In genomic region chr2:25338401-25338800, GRCh38 we compare ENCODE assay signal across 18 cellular contexts. TPM values are rescaled to one million over a fixed set of nuclear protein-coding genes. Genes with fewer than 3 reads are reported as not detected.
DNase-seq lines count a peak whose midpoint lies in the region; ATAC-seq, FAIRE-seq and TF ChIP-seq lines count a peak whose summit lies in the region.
"Had no signal": no experiment of that assay in that cellular context is flagged by ENCODE, and none has a peak within 500 bp of the region (broad histone marks: within the 10 kb centered on the region; RNA-seq: fewer than 3 reads in every experiment).

No MANE protein-coding gene starts in this region.

- TSS peak; percentile 50 for BruUV-seq in HepG2 (replicated peaks; lab: Mats Ljungman, UMichigan)

- H3K9me3 ChIP-seq in HepG2 (ENCODE audit: low read length): no peaks in the 10 kb centered on the region
- no peaks in the 10 kb centered on the region for H3K9me3 ChIP-seq in right lobe of liver
- H3K9me3 ChIP-seq in naive thymus-derived CD4-positive, alpha-beta T cell (ENCODE audit: control insufficient read depth in 2 of 3, low read length in 3 of 3): no peaks in the 10 kb centered on the region
- H3K9me3 ChIP-seq: ascending aorta, left lung, neutrophil, stomach had no signal

- H4K20me1 ChIP-seq in HepG2 (ENCODE audit: insufficient read depth, low read length): no peaks in the 10 kb centered on the region; the same call in 1 of the 2 replicates

- TF ChIP-seq EP300 in HepG2 (IDR thresholded peaks at IDR 0.05; ENCODE audit: low read depth in 2 of 2, low read length in 2 of 2): no peak
- TF ChIP-seq EP300 in HepG2 (CRISPR knock-in tag; IDR thresholded peaks at IDR 0.05; ENCODE audit: borderline replicate concordance): no peak

- H3K27me3 ChIP-seq in HepG2 (ENCODE audit: control insufficient read depth in 1 of 2, insufficient read depth in 2 of 2, low read length in 2 of 2): peaks cover 0 to 20% of the 10 kb centered on the region in 2 experiments; a peak in 2 of 5 replicates
- H3K27me3 ChIP-seq in right lobe of liver: no peaks in the 10 kb centered on the region
- H3K27me3 ChIP-seq in naive thymus-derived CD4-positive, alpha-beta T cell (ENCODE audit: control insufficient read depth in 2 of 2, insufficient read depth in 2 of 2, low read length in 2 of 2): no peaks in the 10 kb centered on the region
- H3K27me3 ChIP-seq: ascending aorta, left lung, stomach had no signal

- no peaks in the 10 kb centered on the region for H3K36me3 ChIP-seq in HepG2 (replicated peaks in 1 of 2; ENCODE audit: control insufficient read depth in 1 of 2, insufficient read depth in 2 of 2, low read length in 2 of 2)
- no peaks in the 10 kb centered on the region for H3K36me3 ChIP-seq in right lobe of liver
- no peaks in the 10 kb centered on the region for H3K36me3 ChIP-seq in naive thymus-derived CD4-positive, alpha-beta T cell (ENCODE audit: control insufficient read depth in 2 of 3, insufficient read depth in 3 of 3, low read length in 3 of 3)
- H3K36me3 ChIP-seq: ascending aorta, left lung, neutrophil, stomach had no signal

- CTCF ChIA-PET in HepG2 (lab: Yijun Ruan, JAX; ENCODE audit: low intra/inter-chr PET ratio, low total read pairs): no interaction called here
- CTCF ChIA-PET in naive thymus-derived CD4-positive, alpha-beta T cell (lab: Charles Lee): interaction anchor here (0.7 to 3.1 kb wide), 3 partner anchors 9 to 29 kb away, joined by 3 to 18 read pairs (median 5); no protein-coding TSS in a partner anchor

- H3K27me3 Mint-ChIP-seq in activated naive CD8-positive, alpha-beta T cell treated with anti-CD3 and anti-CD28 coated beads for 36 hours: no peaks in the 10 kb centered on the region
- H3K27me3 Mint-ChIP-seq in naive thymus-derived CD4-positive, alpha-beta T cell: no peaks in the 10 kb centered on the region
- H3K27me3 Mint-ChIP-seq in type B pancreatic cell: no peaks in the 10 kb centered on the region

- no peak for FAIRE-seq in HepG2 (lab: Jason Lieb, UNC)

- in situ Hi-C loops in HepG2 (cut with HindIII; ENCODE audit: extremely low pct_ligation_motif_present, low pct_unique_long_range_greater_than_20kb): no loop called here

- no peak overlapping the region for H3K9ac ChIP-seq in HepG2 (ENCODE audit: insufficient read depth, low read depth, low read length)

- H3K27ac ChIP-seq in HepG2 (ENCODE audit: extremely low read length, insufficient read depth, low read length) (no peak overlapping the region), right lobe of liver (no peak overlapping the region)
- peak overlapping the region; percentile 69 for H3K27ac ChIP-seq in naive thymus-derived CD4-positive, alpha-beta T cell (ENCODE audit: low read depth, low read length)
- H3K27ac ChIP-seq: left lung, neutrophil had no signal

- H3K4me1 Mint-ChIP-seq in activated naive CD8-positive, alpha-beta T cell treated with anti-CD3 and anti-CD28 coated beads for 36 hours: peaks cover 64% of the 10 kb centered on the region
- H3K4me1 Mint-ChIP-seq in naive thymus-derived CD4-positive, alpha-beta T cell: peaks cover 48 to 67% (median 61%) of the 10 kb centered on the region in 7 donors
- H3K4me1 Mint-ChIP-seq in type B pancreatic cell (ENCODE audit: unreplicated experiment): peaks cover 35% of the 10 kb centered on the region

- peak overlapping the region; percentile 74 for H3K4me3 Mint-ChIP-seq in activated naive CD8-positive, alpha-beta T cell treated with anti-CD3 and anti-CD28 coated beads for 36 hours
- H3K4me3 Mint-ChIP-seq in naive thymus-derived CD4-positive, alpha-beta T cell: peak overlapping the region in 8 of 10 donors; percentile 58 to 89 (median 82)
- H3K4me3 Mint-ChIP-seq in type B pancreatic cell: peak overlapping the region; percentile 89

- TF ChIP-seq RAD21 in HepG2 (CRISPR knock-in tag; IDR thresholded peaks at IDR 0.05): no peak

- TF ChIP-seq POLR2A in HepG2 (IDR thresholded peaks at IDR 0.05; ENCODE audit: insufficient read depth in 1 of 2, low read depth in 2 of 2, low read length in 2 of 2): no peak
- no peak for TF ChIP-seq POLR2A in right lobe of liver (IDR thresholded peaks at IDR 0.05)

- POLR2A ChIA-PET in HepG2 (lab: Yijun Ruan, JAX): no interaction called here
- POLR2A ChIA-PET in naive thymus-derived CD4-positive, alpha-beta T cell (lab: Charles Lee): interaction anchor here (0.6 to 3.1 kb wide), 10 partner anchors 15 to 87 kb away, joined by 3 to 13 read pairs (median 8); no protein-coding TSS in a partner anchor

- intact Hi-C loops in HepG2 (cut with micrococcal nuclease; ENCODE audit: unreplicated experiment): no loop called here
- intact Hi-C loops in right lobe of liver (cut with DNase I): no loop called here
- intact Hi-C loops in naive thymus-derived CD4-positive, alpha-beta T cell (cut with micrococcal nuclease): loop anchor here in 1 of 2 donors (5.0 kb wide), 1 partner anchor 36 kb away; no protein-coding TSS in a partner anchor

- no peak for TF ChIP-seq CTCF in HepG2 (CRISPR knock-in tag; IDR thresholded peaks at IDR 0.05)
- TF ChIP-seq CTCF in right lobe of liver (IDR thresholded peaks at IDR 0.05): no peak
- TF ChIP-seq CTCF in type B pancreatic cell (conservative IDR thresholded peaks at IDR 0.05): no peak

- H3K4me3 ChIP-seq in HepG2 (replicated peaks in 1 of 3; ENCODE audit: insufficient read depth in 1 of 3, low read depth in 2 of 3, low read length in 3 of 3) (no peak overlapping the region), right lobe of liver (no peak overlapping the region)
- no peak overlapping the region for H3K4me3 ChIP-seq in naive thymus-derived CD4-positive, alpha-beta T cell (ENCODE audit: low read length)
- H3K4me3 ChIP-seq: ascending aorta, left lung, skin epidermis, stomach had no signal

- no peak overlapping the region for H3K4me2 ChIP-seq in HepG2 (ENCODE audit: low read depth, low read length)

- 53% methylated on average over 11 of the region's 13 CpGs for WGBS in HepG2 (ENCODE audit: low lambda C conversion rate)
- WGBS in right lobe of liver (ENCODE audit: insufficient coverage, low coverage, low lambda C conversion rate, missing lambda C conversion rate): 63% methylated on average over 5 of the region's 13 CpGs

- no peaks in the 10 kb centered on the region for H3K79me2 ChIP-seq in HepG2 (ENCODE audit: insufficient read depth, low read length)

- no peak overlapping the region for H2AFZ ChIP-seq in HepG2 (ENCODE audit: low read length)

- DNase-seq in HepG2 (ENCODE audit: low spot score): no peak
- no peak for DNase-seq in right lobe of liver
- DNase-seq in activated naive CD8-positive, alpha-beta T cell treated with anti-CD3 and anti-CD28 coated beads for 36 hours: no peak
- no peak for DNase-seq in naive thymus-derived CD4-positive, alpha-beta T cell
- no peak for DNase-seq in type B pancreatic cell (ENCODE audit: extremely low spot score, unreplicated experiment)
- no peak for DNase-seq in GDM1 (lab: John Stamatoyannopoulos, UW)
- DNase-seq: dermis blood vessel endothelial cell, H9, left lung, NCI-H1105, NCI-H226, stomach had no signal

- peaks cover 9% of the 10 kb centered on the region for H3K36me3 Mint-ChIP-seq in activated naive CD8-positive, alpha-beta T cell treated with anti-CD3 and anti-CD28 coated beads for 36 hours
- H3K36me3 Mint-ChIP-seq in naive thymus-derived CD4-positive, alpha-beta T cell: peaks cover 0 to 3% (median 0%) of the 10 kb centered on the region in 5 donors
- H3K36me3 Mint-ChIP-seq in type B pancreatic cell: no peaks in the 10 kb centered on the region
- H3K36me3 Mint-ChIP-seq: WTC11 had no signal

- no peaks in the 10 kb centered on the region for H3K9me3 Mint-ChIP-seq in activated naive CD8-positive, alpha-beta T cell treated with anti-CD3 and anti-CD28 coated beads for 36 hours
- H3K9me3 Mint-ChIP-seq in naive thymus-derived CD4-positive, alpha-beta T cell: no peaks in the 10 kb centered on the region
- H3K9me3 Mint-ChIP-seq in type B pancreatic cell: no peaks in the 10 kb centered on the region
- H3K9me3 Mint-ChIP-seq: H9, WTC11 had no signal

- H3K4me1 ChIP-seq in HepG2 (ENCODE audit: insufficient read depth, low read length): peaks cover 40% of the 10 kb centered on the region
- peaks cover 0 to 7% (median 0%) of the 10 kb centered on the region in 4 donors for H3K4me1 ChIP-seq in right lobe of liver
- peaks cover 19 to 69% of the 10 kb centered on the region in 2 donors for H3K4me1 ChIP-seq in naive thymus-derived CD4-positive, alpha-beta T cell (ENCODE audit: control insufficient read depth in 2 of 2, insufficient read depth in 2 of 2, low read length in 2 of 2)

- ATAC-seq in HepG2: no peak
- no peak for ATAC-seq in right lobe of liver
- ATAC-seq in naive thymus-derived CD4-positive, alpha-beta T cell: no peak
- ATAC-seq in HG03135 (IDR thresholded peaks at IDR 0.05; ENCODE audit: unreplicated experiment): no peak
- no peak for ATAC-seq in HG03354 (IDR thresholded peaks at IDR 0.05; ENCODE audit: poor library complexity, severe bottlenecking, unreplicated experiment)
- ATAC-seq: left lung, WTC11 had no signal

- peak overlapping the region; percentile 90 for H3K27ac Mint-ChIP-seq in activated naive CD8-positive, alpha-beta T cell treated with anti-CD3 and anti-CD28 coated beads for 36 hours
- H3K27ac Mint-ChIP-seq in naive thymus-derived CD4-positive, alpha-beta T cell: peak overlapping the region in 8 of 9 donors; percentile 74 to 96 (median 90)
- H3K27ac Mint-ChIP-seq in type B pancreatic cell: no peak overlapping the region
- H3K27ac Mint-ChIP-seq: H9 had no signal

RNA-seq across cellular contexts. Expression of gene DNMT3A, which starts 3.3 kb away (rescaled TPM):
- total RNA-seq in HepG2 (2016; rRNA removed; fragmentation: Illumina TruSeq; extraction: Trizol) (29.1 and 39.4 TPM in 2 replicates), right lobe of liver (10 to 100 TPM in 3 of 6 experiments, 1 to 10 TPM in 3; 4.9 to 13.3 (median 9.3) TPM), type B pancreatic cell (ENCODE audit: low replicate concordance) (97.6 and 139 TPM in 2 replicates)
- 5.8 and 6.2 TPM in 2 replicates for total RNA-seq in HepG2 (2016; cell fraction: cytosol; rRNA removed; fragmentation: Illumina TruSeq; extraction: Trizol; ENCODE audit: low read depth)
- 31.7 and 35.2 TPM in 2 replicates for total RNA-seq in HepG2 (2016; cell fraction: insoluble cytoplasmic fraction; rRNA removed; fragmentation: Illumina TruSeq; extraction: Trizol)
- total RNA-seq in HepG2 (2016; cell fraction: membrane; rRNA removed; fragmentation: Illumina TruSeq; extraction: Trizol): 15.9 and 18.0 TPM in 2 replicates
- 35.9 and 36.0 TPM in 2 replicates for total RNA-seq in HepG2 (2016; cell fraction: nucleus; rRNA removed; fragmentation: Illumina TruSeq; extraction: Trizol)
- 14.7 and 16.4 TPM in 2 replicates for polyA plus RNA-seq in HepG2 (2011; rRNA removed)
- polyA plus RNA-seq in HepG2 (2011; cell fraction: cytosol; rRNA removed): 10.1 and 10.9 TPM in 2 replicates
- 45.7 and 53.5 TPM in 2 replicates for polyA plus RNA-seq in HepG2 (2011; cell fraction: nucleus; rRNA removed)
- polyA plus RNA-seq in HepG2 (2012): 25.9 and 28.5 TPM in 2 replicates
- polyA plus RNA-seq in HepG2 (2016; cell fraction: cytosol; fragmentation: Illumina TruSeq; extraction: Trizol; ENCODE audit: low read depth): 4.3 and 5.0 TPM in 2 replicates
- 43.9 and 48.4 TPM in 2 replicates for polyA plus RNA-seq in HepG2 (2016; cell fraction: insoluble cytoplasmic fraction; fragmentation: Illumina TruSeq; extraction: Trizol; ENCODE audit: low read depth)
- 10.6 and 11.7 TPM in 2 replicates for polyA plus RNA-seq in HepG2 (2016; cell fraction: membrane; fragmentation: Illumina TruSeq; extraction: Trizol; ENCODE audit: low read depth)
- polyA plus RNA-seq in HepG2 (2016; cell fraction: nucleus; fragmentation: Illumina TruSeq; extraction: Trizol; ENCODE audit: insufficient read depth, low read depth): 105 and 111 TPM in 2 replicates
- 11.0 and 59.1 TPM in 2 replicates for polyA minus RNA-seq in HepG2 (2011; rRNA and poly(A)+ RNA removed; ENCODE audit: low replicate concordance)
- 17.0 and 17.9 TPM in 2 replicates for polyA minus RNA-seq in HepG2 (2011; cell fraction: cytosol; rRNA and poly(A)+ RNA removed)
- polyA minus RNA-seq in HepG2 (2011; cell fraction: nucleus; rRNA and poly(A)+ RNA removed): 33.1 and 38.8 TPM in 2 replicates
- total RNA-seq in activated naive CD8-positive, alpha-beta T cell treated with anti-CD3 and anti-CD28 coated beads for 36 hours: 10 to 100 TPM; 90.7 to 92.2 TPM
- total RNA-seq in naive thymus-derived CD4-positive, alpha-beta T cell: 100 to 1,000 TPM in 3 of 5 experiments, 10 to 100 TPM in 2; 78.9 to 117 (median 106) TPM
- polyA plus RNA-seq in naive thymus-derived CD4-positive, alpha-beta T cell: 10 to 100 TPM; 19.4 to 29.0 TPM
